In the genomic region with DNA sequence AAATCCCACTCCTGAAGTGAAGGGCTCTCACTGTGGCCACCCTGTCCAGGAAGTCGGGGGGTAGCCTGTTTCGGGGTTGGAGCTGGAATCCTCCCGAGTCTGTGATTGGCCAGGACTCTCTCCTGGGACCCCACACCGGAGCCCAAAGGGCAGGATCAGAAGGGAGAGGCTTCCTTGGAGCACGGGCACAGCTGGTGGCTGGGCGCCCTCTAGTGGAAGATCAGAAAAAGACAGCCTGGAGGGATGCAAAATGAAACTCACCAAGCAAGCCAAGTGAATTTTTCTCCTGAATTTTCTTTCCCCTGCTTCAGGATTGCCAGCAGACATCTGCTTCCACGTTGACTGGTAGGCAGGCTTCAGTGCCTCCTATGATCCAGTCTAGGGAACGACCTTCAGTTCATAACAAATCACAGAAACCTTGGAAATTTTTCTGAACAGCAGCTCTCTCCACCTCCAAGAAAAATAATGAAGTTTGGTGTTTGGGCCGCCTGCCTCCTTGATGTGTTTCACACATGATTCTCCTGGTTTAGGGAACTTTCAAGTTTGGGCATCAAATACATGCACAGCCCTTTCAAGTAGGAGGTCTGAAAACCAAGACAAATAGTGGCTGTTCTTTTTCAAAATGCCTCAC, we compare ENCODE assay signal across 8 cellular contexts.
DNase-seq lines count a peak whose midpoint lies in the region; ATAC-seq, FAIRE-seq and TF ChIP-seq lines count a peak whose summit lies in the region.

No MANE protein-coding gene starts in this region.

- H3K4me3 ChIP-seq in A549, result 0 out of 3 replicates have a peak overlapping the region, but pooled peaks have one; percentile 1

- peaks cover 7% of the 10 kb centered on the region; the same call in 1 of the 3 replicates for H3K4me1 ChIP-seq in A549

- H3K27me3 Mint-ChIP-seq in activated CD4-positive, alpha-beta T cell treated with anti-CD3 and anti-CD28 coated beads, Interleukin-2, amount 10 ng/mL, durations not matched to agents 7 days and 5 days, result peaks cover 6% of the 10 kb centered on the region

- peak; percentile 59 for FAIRE-seq in A549 (lab: Jason Lieb, UNC)

- H3K27ac ChIP-seq in A549, result no peak overlapping the region

- CTCF ChIA-PET in A549 (lab: Yijun Ruan, JAX), result interaction anchor here (0.7 to 5.6 kb wide), 49 partner anchors 7 to 1330 kb away, joined by 3 to 61 read pairs (median 4); no protein-coding TSS in a partner anchor
- CTCF ChIA-PET in activated CD4-positive, alpha-beta T cell treated with anti-CD3 and anti-CD28 coated beads, Interleukin-2, amount 10 ng/mL, durations not matched to agents 7 days and 5 days (lab: Charles Lee), result interaction anchor here (1.0 to 3.2 kb wide), 5 partner anchors 10 to 667 kb away, joined by 3 to 20 read pairs (median 5); no protein-coding TSS in a partner anchor

- peak; percentile 97 for TF ChIP-seq CTCF in A549 (IDR thresholded peaks at IDR 0.05)

- peak; percentile 83 to 89; a peak in 4 of 5 replicates for TF ChIP-seq RAD21 in A549 (conservative IDR thresholded peaks at IDR 0.05 in 1 of 2, IDR thresholded peaks at IDR 0.05 in 1 of 2)

- 5% methylated on average over 9 of the region's 9 CpGs for WGBS in A549 (ENCODE audit: missing lambda C conversion rate)

- TF ChIP-seq POLR2A in A549 (IDR thresholded peaks at IDR 0.05; ENCODE audit: low read length), result no peak

- POLR2A ChIA-PET in A549 (lab: Yijun Ruan, JAX), result no interaction called here
- POLR2A ChIA-PET in activated CD4-positive, alpha-beta T cell treated with anti-CD3 and anti-CD28 coated beads, Interleukin-2, amount 10 ng/mL, durations not matched to agents 7 days and 5 days (lab: Charles Lee), result no interaction called here

- DNase-seq in A549 (ENCODE audit: low read depth in 1 of 2, low spot score in 1 of 2) (peak; percentile 57 to 67), GM19238 (ENCODE audit: insufficient read length, low spot score) (peak; percentile 50), NCI-H345 (lab: John Stamatoyannopoulos, UW) (peak; percentile 59), dermis microvascular lymphatic vessel endothelial cell (ENCODE audit: low read depth in 2 of 2) (peak; percentile 14 to 43), lung microvascular endothelial cell (ENCODE audit: low read depth in 2 of 2) (peak; percentile 55 to 63)
- DNase-seq in activated CD4-positive, alpha-beta T cell treated with anti-CD3 and anti-CD28 coated beads, Interleukin-2, amount 10 ng/mL, durations not matched to agents 7 days and 5 days, result peak; percentile 62
- DNase-seq in stimulated activated CD8-positive, alpha-beta memory T cell treated with anti-CD3 and anti-CD28 coated beads, Interleukin-15, amount 100 ng/mL, for 24 hours (ENCODE audit: low read depth), result peak; percentile 22

- H3K36me3 Mint-ChIP-seq in activated CD4-positive, alpha-beta T cell treated with anti-CD3 and anti-CD28 coated beads, Interleukin-2, amount 10 ng/mL, durations not matched to agents 7 days and 5 days (ENCODE audit: low read depth), result no peaks in the 10 kb centered on the region

- H3K4me3 Mint-ChIP-seq in activated CD4-positive, alpha-beta T cell treated with anti-CD3 and anti-CD28 coated beads, Interleukin-2, amount 10 ng/mL, durations not matched to agents 7 days and 5 days, result no peak overlapping the region

- peak overlapping the region; percentile 68 for H3K4me2 ChIP-seq in A549

- no peaks in the 10 kb centered on the region for H3K9me3 ChIP-seq in A549

- peaks cover 10% of the 10 kb centered on the region for H3K4me1 Mint-ChIP-seq in activated CD4-positive, alpha-beta T cell treated with anti-CD3 and anti-CD28 coated beads, Interleukin-2, amount 10 ng/mL, durations not matched to agents 7 days and 5 days

- ATAC-seq in A549 (peak; percentile 67 to 86), HG02678 (IDR thresholded peaks at IDR 0.05; ENCODE audit: unreplicated experiment) (no peak)

- no peak overlapping the region for H3K27ac Mint-ChIP-seq in activated CD4-positive, alpha-beta T cell treated with anti-CD3 and anti-CD28 coated beads, Interleukin-2, amount 10 ng/mL, durations not matched to agents 7 days and 5 days

- H3K9me3 Mint-ChIP-seq in activated CD4-positive, alpha-beta T cell treated with anti-CD3 and anti-CD28 coated beads, Interleukin-2, amount 10 ng/mL, durations not matched to agents 7 days and 5 days, result no peaks in the 10 kb centered on the region

- no peak for TF ChIP-seq EP300 in A549 (IDR thresholded peaks at IDR 0.05)

TF ChIP-seq in A549, 52 proteins besides CTCF, POLR2A, EP300 and RAD21:
- TF ChIP-seq HOXB5 (CRISPR knock-in tag; IDR thresholded peaks at IDR 0.05), result no peak
- TF ChIP-seq RARB (CRISPR knock-in tag; IDR thresholded peaks at IDR 0.05), result no peak
- TF ChIP-seq EHMT2 (IDR thresholded peaks at IDR 0.05; ENCODE audit: low read depth), result no peak
- TF ChIP-seq CBX8 (IDR thresholded peaks at IDR 0.05), result no peak
- TF ChIP-seq EHF (CRISPR knock-in tag; IDR thresholded peaks at IDR 0.05), result no peak
- TF ChIP-seq POLR2AphosphoS2 (conservative IDR thresholded peaks at IDR 0.05; ENCODE audit: low read length), result no peak
- TF ChIP-seq SMC3 (IDR thresholded peaks at IDR 0.05), result peak; percentile 65; the same call in 2 of the 3 replicates
TF ChIP-seq in A549: peak in this region for 1.
